In the genomic region with DNA sequence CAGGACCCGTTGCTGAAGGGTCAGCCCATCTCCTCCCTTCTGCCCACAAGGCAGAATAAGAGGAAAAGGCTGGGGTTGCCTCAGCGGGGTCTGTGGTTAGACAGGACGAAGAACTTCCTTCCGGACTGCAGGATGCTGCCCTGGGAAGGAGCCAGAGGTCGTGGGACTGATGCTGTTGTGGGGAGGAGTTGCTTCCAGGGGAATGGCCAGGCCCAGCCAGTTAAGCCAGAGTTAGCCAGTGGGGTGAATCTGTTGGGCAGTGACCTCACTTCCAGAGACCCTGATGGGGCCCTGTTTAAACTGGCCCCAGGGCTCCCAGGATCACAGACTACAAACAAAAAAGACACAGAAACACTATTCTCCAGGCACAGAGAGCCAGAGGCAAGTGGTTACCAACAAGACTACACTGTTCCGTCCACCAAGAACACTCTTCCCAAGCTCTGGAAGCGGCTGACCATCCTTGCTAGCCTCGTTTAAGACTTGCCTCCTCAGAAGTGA, we compare ENCODE assay signal across 2 cellular contexts.
TF ChIP-seq lines count a peak whose summit lies in the region.

No MANE protein-coding gene starts in this region.

TF ChIP-seq in PFSK-1, 5 proteins besides CTCF, POLR2A, EP300 and RAD21:
- TF ChIP-seq, protein P1, sequence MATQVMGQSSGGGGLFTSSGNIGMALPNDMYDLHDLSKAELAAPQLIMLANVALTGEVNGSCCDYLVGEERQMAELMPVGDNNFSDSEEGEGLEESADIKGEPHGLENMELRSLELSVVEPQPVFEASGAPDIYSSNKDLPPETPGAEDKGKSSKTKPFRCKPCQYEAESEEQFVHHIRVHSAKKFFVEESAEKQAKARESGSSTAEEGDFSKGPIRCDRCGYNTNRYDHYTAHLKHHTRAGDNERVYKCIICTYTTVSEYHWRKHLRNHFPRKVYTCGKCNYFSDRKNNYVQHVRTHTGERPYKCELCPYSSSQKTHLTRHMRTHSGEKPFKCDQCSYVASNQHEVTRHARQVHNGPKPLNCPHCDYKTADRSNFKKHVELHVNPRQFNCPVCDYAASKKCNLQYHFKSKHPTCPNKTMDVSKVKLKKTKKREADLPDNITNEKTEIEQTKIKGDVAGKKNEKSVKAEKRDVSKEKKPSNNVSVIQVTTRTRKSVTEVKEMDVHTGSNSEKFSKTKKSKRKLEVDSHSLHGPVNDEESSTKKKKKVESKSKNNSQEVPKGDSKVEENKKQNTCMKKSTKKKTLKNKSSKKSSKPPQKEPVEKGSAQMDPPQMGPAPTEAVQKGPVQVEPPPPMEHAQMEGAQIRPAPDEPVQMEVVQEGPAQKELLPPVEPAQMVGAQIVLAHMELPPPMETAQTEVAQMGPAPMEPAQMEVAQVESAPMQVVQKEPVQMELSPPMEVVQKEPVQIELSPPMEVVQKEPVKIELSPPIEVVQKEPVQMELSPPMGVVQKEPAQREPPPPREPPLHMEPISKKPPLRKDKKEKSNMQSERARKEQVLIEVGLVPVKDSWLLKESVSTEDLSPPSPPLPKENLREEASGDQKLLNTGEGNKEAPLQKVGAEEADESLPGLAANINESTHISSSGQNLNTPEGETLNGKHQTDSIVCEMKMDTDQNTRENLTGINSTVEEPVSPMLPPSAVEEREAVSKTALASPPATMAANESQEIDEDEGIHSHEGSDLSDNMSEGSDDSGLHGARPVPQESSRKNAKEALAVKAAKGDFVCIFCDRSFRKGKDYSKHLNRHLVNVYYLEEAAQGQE (IDR thresholded peaks at IDR 0.05; ENCODE audit: insufficient read depth in 1 of 2, low read depth in 2 of 2, low read length in 2 of 2), result peak in 1 of 2 experiments; percentile 55; a peak in 1 of 4 replicates
- no peak for TF ChIP-seq SIN3A (IDR thresholded peaks at IDR 0.05; ENCODE audit: borderline replicate concordance, insufficient read depth, low read length)
- peak; percentile 58 for TF ChIP-seq FOXP2 (optimal IDR thresholded peaks at IDR 0.05; ENCODE audit: borderline replicate concordance, extremely low read depth, extremely low read length, insufficient read depth)

TF ChIP-seq in H1, 55 proteins besides CTCF, POLR2A, EP300 and RAD21:
- TF ChIP-seq ASH2L (IDR thresholded peaks at IDR 0.05; ENCODE audit: low read length) (no peak), SUZ12 (IDR thresholded peaks at IDR 0.05; ENCODE audit: low read length) (no peak), HDAC2 (IDR thresholded peaks at IDR 0.05; ENCODE audit: borderline replicate concordance in 1 of 2, low read depth in 2 of 2, low read length in 2 of 2) (no peak), BACH1 (IDR thresholded peaks at IDR 0.05; ENCODE audit: low read length) (no peak), CREB1 (IDR thresholded peaks at IDR 0.05) (no peak), GABPA (IDR thresholded peaks at IDR 0.05; ENCODE audit: borderline replicate concordance, insufficient read depth, low read length) (no peak), SRF (IDR thresholded peaks at IDR 0.05; ENCODE audit: low read depth, low read length) (no peak), CHD2 (IDR thresholded peaks at IDR 0.05; ENCODE audit: low read length) (no peak)
- TF ChIP-seq, protein P2, sequence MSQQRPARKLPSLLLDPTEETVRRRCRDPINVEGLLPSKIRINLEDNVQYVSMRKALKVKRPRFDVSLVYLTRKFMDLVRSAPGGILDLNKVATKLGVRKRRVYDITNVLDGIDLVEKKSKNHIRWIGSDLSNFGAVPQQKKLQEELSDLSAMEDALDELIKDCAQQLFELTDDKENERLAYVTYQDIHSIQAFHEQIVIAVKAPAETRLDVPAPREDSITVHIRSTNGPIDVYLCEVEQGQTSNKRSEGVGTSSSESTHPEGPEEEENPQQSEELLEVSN (IDR thresholded peaks at IDR 0.05), result no peak
